ENCODE assay signal across 1 cellular context in genomic region chr16:8859913-8860881, GRCh38.
TF ChIP-seq lines count a peak whose summit lies in the region.

No MANE protein-coding gene starts in this region.

TF ChIP-seq in HepG2, 621 proteins besides CTCF, POLR2A, EP300 and RAD21 (continued from another document and continues in another):
- no peak for TF ChIP-seq ZBTB40 (IDR thresholded peaks at IDR 0.05)
- TF ChIP-seq ZBTB40 (CRISPR knock-in tag; IDR thresholded peaks at IDR 0.05), result peak; percentile 70; the same call in 1 of the 2 replicates
- TF ChIP-seq HMG20A (CRISPR knock-in tag; IDR thresholded peaks at IDR 0.05; ENCODE audit: borderline replicate concordance), result peak; percentile 86; the same call in 1 of the 2 replicates
- no peak for TF ChIP-seq THYN1 (CRISPR knock-in tag; IDR thresholded peaks at IDR 0.05; ENCODE audit: borderline replicate concordance, low read depth)
- TF ChIP-seq, protein P1, sequence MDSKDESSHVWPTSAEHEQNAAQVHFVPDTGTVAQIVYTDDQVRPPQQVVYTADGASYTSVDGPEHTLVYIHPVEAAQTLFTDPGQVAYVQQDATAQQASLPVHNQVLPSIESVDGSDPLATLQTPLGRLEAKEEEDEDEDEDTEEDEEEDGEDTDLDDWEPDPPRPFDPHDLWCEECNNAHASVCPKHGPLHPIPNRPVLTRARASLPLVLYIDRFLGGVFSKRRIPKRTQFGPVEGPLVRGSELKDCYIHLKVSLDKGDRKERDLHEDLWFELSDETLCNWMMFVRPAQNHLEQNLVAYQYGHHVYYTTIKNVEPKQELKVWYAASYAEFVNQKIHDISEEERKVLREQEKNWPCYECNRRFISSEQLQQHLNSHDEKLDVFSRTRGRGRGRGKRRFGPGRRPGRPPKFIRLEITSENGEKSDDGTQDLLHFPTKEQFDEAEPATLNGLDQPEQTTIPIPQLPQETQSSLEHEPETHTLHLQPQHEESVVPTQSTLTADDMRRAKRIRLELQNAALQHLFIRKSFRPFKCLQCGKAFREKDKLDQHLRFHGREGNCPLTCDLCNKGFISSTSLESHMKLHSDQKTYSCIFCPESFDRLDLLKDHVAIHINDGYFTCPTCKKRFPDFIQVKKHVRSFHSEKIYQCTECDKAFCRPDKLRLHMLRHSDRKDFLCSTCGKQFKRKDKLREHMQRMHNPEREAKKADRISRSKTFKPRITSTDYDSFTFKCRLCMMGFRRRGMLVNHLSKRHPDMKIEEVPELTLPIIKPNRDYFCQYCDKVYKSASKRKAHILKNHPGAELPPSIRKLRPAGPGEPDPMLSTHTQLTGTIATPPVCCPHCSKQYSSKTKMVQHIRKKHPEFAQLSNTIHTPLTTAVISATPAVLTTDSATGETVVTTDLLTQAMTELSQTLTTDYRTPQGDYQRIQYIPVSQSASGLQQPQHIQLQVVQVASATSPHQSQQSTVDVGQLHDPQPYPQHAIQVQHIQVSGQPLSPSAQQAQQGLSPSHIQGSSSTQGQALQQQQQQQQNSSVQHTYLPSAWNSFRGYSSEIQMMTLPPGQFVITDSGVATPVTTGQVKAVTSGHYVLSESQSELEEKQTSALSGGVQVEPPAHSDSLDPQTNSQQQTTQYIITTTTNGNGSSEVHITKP (CRISPR knock-in tag; IDR thresholded peaks at IDR 0.05; ENCODE audit: low read depth), result peak; percentile 45; the same call in 1 of the 2 replicates
- TF ChIP-seq HNRNPUL1 (IDR thresholded peaks at IDR 0.05; ENCODE audit: low read depth, low read length), result no peak
- TF ChIP-seq ZNF282 (IDR thresholded peaks at IDR 0.05; ENCODE audit: partially characterized antibody), result no peak
- TF ChIP-seq ZFP90 (CRISPR knock-in tag; IDR thresholded peaks at IDR 0.05; ENCODE audit: borderline replicate concordance), result peak; percentile 76
- no peak for TF ChIP-seq TRIM22 (IDR thresholded peaks at IDR 0.05)
- no peak for TF ChIP-seq ZFP36L2 (CRISPR knock-in tag; IDR thresholded peaks at IDR 0.05)
- TF ChIP-seq KDM1A (CRISPR knock-in tag; IDR thresholded peaks at IDR 0.05), result peak; percentile 76; the same call in 1 of the 2 replicates
- peak; percentile 98 for TF ChIP-seq SIN3A (IDR thresholded peaks at IDR 0.05; ENCODE audit: borderline replicate concordance, low read depth, low read length)
- peak; percentile 64; the same call in 1 of the 2 replicates for TF ChIP-seq ZNF639 (CRISPR knock-in tag; conservative IDR thresholded peaks at IDR 0.05)
- peak; percentile 47; the same call in 1 of the 2 replicates for TF ChIP-seq ZNF333 (CRISPR knock-in tag; IDR thresholded peaks at IDR 0.05; ENCODE audit: borderline replicate concordance)
- peak; percentile 81; the same call in 1 of the 2 replicates for TF ChIP-seq ZNF792 (CRISPR knock-in tag; IDR thresholded peaks at IDR 0.05)
- no peak for TF ChIP-seq CENPX (CRISPR knock-in tag; IDR thresholded peaks at IDR 0.05)
- no peak for TF ChIP-seq ZNF616 (CRISPR knock-in tag; IDR thresholded peaks at IDR 0.05; ENCODE audit: low read depth)
- peak; percentile 82 for TF ChIP-seq HNF4G (IDR thresholded peaks at IDR 0.05; ENCODE audit: borderline replicate concordance, low read depth, low read length)
- TF ChIP-seq HNF4G (CRISPR knock-in tag; IDR thresholded peaks at IDR 0.05; ENCODE audit: borderline replicate concordance, low read depth), result peak; percentile 70
- no peak for TF ChIP-seq GATA4 (IDR thresholded peaks at IDR 0.05; ENCODE audit: borderline replicate concordance, low read depth)
- TF ChIP-seq U2AF2 (IDR thresholded peaks at IDR 0.05; ENCODE audit: low read depth, low read length), result no peak
- TF ChIP-seq, protein P2, sequence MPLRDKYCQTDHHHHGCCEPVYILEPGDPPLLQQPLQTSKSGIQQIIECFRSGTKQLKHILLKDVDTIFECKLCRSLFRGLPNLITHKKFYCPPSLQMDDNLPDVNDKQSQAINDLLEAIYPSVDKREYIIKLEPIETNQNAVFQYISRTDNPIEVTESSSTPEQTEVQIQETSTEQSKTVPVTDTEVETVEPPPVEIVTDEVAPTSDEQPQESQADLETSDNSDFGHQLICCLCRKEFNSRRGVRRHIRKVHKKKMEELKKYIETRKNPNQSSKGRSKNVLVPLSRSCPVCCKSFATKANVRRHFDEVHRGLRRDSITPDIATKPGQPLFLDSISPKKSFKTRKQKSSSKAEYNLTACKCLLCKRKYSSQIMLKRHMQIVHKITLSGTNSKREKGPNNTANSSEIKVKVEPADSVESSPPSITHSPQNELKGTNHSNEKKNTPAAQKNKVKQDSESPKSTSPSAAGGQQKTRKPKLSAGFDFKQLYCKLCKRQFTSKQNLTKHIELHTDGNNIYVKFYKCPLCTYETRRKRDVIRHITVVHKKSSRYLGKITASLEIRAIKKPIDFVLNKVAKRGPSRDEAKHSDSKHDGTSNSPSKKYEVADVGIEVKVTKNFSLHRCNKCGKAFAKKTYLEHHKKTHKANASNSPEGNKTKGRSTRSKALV (CRISPR knock-in tag; IDR thresholded peaks at IDR 0.05), result no peak
- no peak; the same call in 1 of the 2 replicates for TF ChIP-seq KLF15 (CRISPR knock-in tag; IDR thresholded peaks at IDR 0.05; ENCODE audit: borderline replicate concordance)
- peak; percentile 92 for TF ChIP-seq PITX1 (CRISPR knock-in tag; IDR thresholded peaks at IDR 0.05)
- TF ChIP-seq ZNF431 (CRISPR knock-in tag; IDR thresholded peaks at IDR 0.05; ENCODE audit: borderline replicate concordance, low read depth), result no peak
- TF ChIP-seq ZNF10 (CRISPR knock-in tag; IDR thresholded peaks at IDR 0.05; ENCODE audit: borderline replicate concordance, low read depth), result no peak
- TF ChIP-seq, protein P3, sequence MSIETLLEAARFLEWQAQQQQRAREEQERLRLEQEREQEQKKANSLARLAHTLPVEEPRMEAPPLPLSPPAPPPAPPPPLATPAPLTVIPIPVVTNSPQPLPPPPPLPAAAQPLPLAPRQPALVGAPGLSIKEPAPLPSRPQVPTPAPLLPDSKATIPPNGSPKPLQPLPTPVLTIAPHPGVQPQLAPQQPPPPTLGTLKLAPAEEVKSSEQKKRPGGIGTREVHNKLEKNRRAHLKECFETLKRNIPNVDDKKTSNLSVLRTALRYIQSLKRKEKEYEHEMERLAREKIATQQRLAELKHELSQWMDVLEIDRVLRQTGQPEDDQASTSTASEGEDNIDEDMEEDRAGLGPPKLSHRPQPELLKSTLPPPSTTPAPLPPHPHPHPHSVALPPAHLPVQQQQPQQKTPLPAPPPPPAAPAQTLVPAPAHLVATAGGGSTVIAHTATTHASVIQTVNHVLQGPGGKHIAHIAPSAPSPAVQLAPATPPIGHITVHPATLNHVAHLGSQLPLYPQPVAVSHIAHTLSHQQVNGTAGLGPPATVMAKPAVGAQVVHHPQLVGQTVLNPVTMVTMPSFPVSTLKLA (IDR thresholded peaks at IDR 0.05), result no peak
- TF ChIP-seq, protein P4, sequence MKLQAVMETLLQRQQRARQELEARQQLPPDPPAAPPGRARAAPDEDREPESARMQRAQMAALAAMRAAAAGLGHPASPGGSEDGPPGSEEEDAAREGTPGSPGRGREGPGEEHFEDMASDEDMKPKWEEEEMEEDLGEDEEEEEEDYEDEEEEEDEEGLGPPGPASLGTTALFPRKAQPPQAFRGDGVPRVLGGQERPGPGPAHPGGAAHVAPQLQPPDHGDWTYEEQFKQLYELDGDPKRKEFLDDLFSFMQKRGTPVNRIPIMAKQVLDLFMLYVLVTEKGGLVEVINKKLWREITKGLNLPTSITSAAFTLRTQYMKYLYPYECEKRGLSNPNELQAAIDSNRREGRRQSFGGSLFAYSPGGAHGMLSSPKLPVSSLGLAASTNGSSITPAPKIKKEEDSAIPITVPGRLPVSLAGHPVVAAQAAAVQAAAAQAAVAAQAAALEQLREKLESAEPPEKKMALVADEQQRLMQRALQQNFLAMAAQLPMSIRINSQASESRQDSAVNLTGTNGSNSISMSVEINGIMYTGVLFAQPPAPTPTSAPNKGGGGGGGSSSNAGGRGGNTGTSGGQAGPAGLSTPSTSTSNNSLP (IDR thresholded peaks at IDR 0.05; ENCODE audit: low read depth, low read length), result peak; percentile 37; the same call in 1 of the 2 replicates
- TF ChIP-seq, protein P5, sequence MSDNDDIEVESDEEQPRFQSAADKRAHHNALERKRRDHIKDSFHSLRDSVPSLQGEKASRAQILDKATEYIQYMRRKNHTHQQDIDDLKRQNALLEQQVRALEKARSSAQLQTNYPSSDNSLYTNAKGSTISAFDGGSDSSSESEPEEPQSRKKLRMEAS (IDR thresholded peaks at IDR 0.05), result no peak
